7 cellular contexts compared by ENCODE assay signal in genomic region chr10:72989771-72990170, GRCh38. TPM values are rescaled to one million over a fixed set of nuclear protein-coding genes. Genes with fewer than 3 reads are reported as not detected.
"Had no signal": no experiment of that assay in that cellular context is flagged by ENCODE, and none has a peak within 500 bp of the region (broad histone marks: within the 10 kb centered on the region; RNA-seq: fewer than 3 reads in every experiment).

No MANE protein-coding gene starts in this region.

RNA-seq across cellular contexts. Expression of gene PLA2G12B, which starts 35.2 kb away (rescaled TPM):
- total RNA-seq: GM23248, H1, H9, HFFc6, HT1080, IMR-90, K562 had no signal
- polyA plus RNA-seq: GM23248, H1, IMR-90, K562 had no signal
